Comparison of ENCODE assay signal across 10 cellular contexts in the genomic region with DNA sequence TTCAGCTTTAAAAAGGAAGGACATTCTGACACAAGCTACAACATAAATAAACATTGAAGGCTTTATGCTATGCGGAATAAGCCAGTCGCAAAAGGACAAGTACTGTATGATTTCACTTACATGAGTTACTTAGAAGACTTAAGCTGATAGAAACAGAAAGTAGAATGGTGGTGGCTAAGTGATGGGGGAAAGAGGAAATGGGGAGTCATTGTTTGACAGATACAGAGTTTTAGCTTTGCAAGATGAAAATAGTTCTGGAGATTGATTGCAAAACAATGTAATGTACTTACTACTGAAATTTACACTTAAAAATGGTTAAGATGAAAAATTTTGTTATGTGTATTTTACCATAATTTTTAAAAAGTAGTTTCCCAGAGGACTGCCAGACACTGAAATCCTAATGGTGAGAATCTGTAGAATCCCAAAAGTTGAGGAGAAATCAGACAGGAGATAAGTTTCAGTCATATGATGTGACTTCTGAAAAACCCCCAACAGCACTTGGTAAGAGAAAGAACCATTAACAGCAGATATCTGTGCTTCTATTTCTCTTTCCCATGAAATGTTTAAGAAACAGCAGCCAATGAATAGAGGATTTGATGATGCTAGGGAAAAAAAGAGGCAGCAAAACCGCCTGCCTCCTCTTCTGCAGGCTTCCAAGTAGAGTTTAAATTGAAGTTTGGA. TPM values are rescaled to one million over a fixed set of nuclear protein-coding genes. Genes with fewer than 3 reads are reported as not detected.
A peak's percentile ranks its signal among the peaks of the same experiment; 100 is the strongest.
DNase-seq lines count a peak whose midpoint lies in the region; ATAC-seq lines count a peak whose summit lies in the region.
"Had no signal": no experiment of that assay in that cellular context is flagged by ENCODE, and none has a peak within 500 bp of the region (broad histone marks: within the 10 kb centered on the region; RNA-seq: fewer than 3 reads in every experiment).

No MANE protein-coding gene starts in this region.

- no peak overlapping the region for H3K27ac ChIP-seq in CD8-positive, alpha-beta memory T cell (ENCODE audit: low read depth, low read length)
- H3K27ac ChIP-seq in Karpas-422 (ENCODE audit: low read length): no peak overlapping the region
- no peak overlapping the region for H3K27ac ChIP-seq in caudate nucleus (ENCODE audit: low read depth, low read length)

- H3K27me3 Mint-ChIP-seq in CD8-positive, alpha-beta memory T cell: no peaks in the 10 kb centered on the region
- H3K27me3 Mint-ChIP-seq in T-helper 17 cell: no peaks in the 10 kb centered on the region

- no peaks in the 10 kb centered on the region for H4K20me1 ChIP-seq in Karpas-422 (ENCODE audit: insufficient read depth, low read depth, low read length)

- DNase-seq in CD8-positive, alpha-beta memory T cell: peak in 1 of 5 donors; percentile 6
- DNase-seq in T-helper 17 cell: no peak
- no peak for DNase-seq in Karpas-422
- DNase-seq in DMS114 treated with DMSO at 0.1 percent for 48 hours (lab: John Stamatoyannopoulos, UW; ENCODE audit: unreplicated experiment): no peak
- DNase-seq in caudate nucleus (lab: John Stamatoyannopoulos, UW): no peak
- DNase-seq in HAP-1 (ENCODE audit: low spot score in 2 of 2): no peak
- DNase-seq: EL, NCI-H2029 treated with DMSO at 0.1 percent for 48 hours had no signal

- H3K27me3 ChIP-seq in CD8-positive, alpha-beta memory T cell (ENCODE audit: insufficient read depth, low read length, poor library complexity, severe bottlenecking): no peaks in the 10 kb centered on the region
- no peaks in the 10 kb centered on the region for H3K27me3 ChIP-seq in Karpas-422 (ENCODE audit: low read length)
- no peaks in the 10 kb centered on the region for H3K27me3 ChIP-seq in HAP-1 (ENCODE audit: low read depth)

- in situ Hi-C loops in HAP-1 (cut with MboI; ENCODE audit: low sequenced_read_pairs): no loop called here

- H3K79me2 ChIP-seq in Karpas-422 (ENCODE audit: low read length): no peaks in the 10 kb centered on the region

- H2AFZ ChIP-seq in Karpas-422 (ENCODE audit: low read length): no peak overlapping the region

- H3K4me1 Mint-ChIP-seq in CD8-positive, alpha-beta memory T cell: peaks cover 39 to 44% (median 42%) of the 10 kb centered on the region in 3 donors
- peaks cover 24% of the 10 kb centered on the region for H3K4me1 Mint-ChIP-seq in T-helper 17 cell

- peak; percentile 99 for ATAC-seq in GM19351 (IDR thresholded peaks at IDR 0.05; ENCODE audit: unreplicated experiment)
- ATAC-seq in HG03066 (IDR thresholded peaks at IDR 0.05; ENCODE audit: low read depth, unreplicated experiment): peak; percentile 94
- ATAC-seq in T-helper 17 cell: peak; percentile 55

- CTCF ChIA-PET in CD8-positive, alpha-beta memory T cell (lab: Charles Lee): no interaction called here

- POLR2A ChIA-PET in CD8-positive, alpha-beta memory T cell (lab: Charles Lee): no interaction called here

- H3K9me2 ChIP-seq in Karpas-422 (replicated peaks; ENCODE audit: insufficient read depth, low read length): no peaks in the 10 kb centered on the region

- H3K9me3 ChIP-seq in CD8-positive, alpha-beta memory T cell (ENCODE audit: low read length): no peaks in the 10 kb centered on the region
- H3K9me3 ChIP-seq in T-helper 17 cell (ENCODE audit: control insufficient read depth, low read length, poor library complexity, severe bottlenecking): no peaks in the 10 kb centered on the region
- no peaks in the 10 kb centered on the region for H3K9me3 ChIP-seq in Karpas-422 (ENCODE audit: low read length)
- H3K9me3 ChIP-seq in HAP-1: no peaks in the 10 kb centered on the region

- no peaks in the 10 kb centered on the region for H3K36me3 Mint-ChIP-seq in CD8-positive, alpha-beta memory T cell
- H3K36me3 Mint-ChIP-seq in T-helper 17 cell (ENCODE audit: low read depth): no peaks in the 10 kb centered on the region

- peak overlapping the region in 3 of 7 donors; percentile 0 to 25 (median 0) for H3K4me3 Mint-ChIP-seq in CD8-positive, alpha-beta memory T cell
- no peak overlapping the region for H3K4me3 Mint-ChIP-seq in T-helper 17 cell

- peaks cover 38% of the 10 kb centered on the region for H3K4me1 ChIP-seq in CD8-positive, alpha-beta memory T cell (ENCODE audit: insufficient read depth, low read length)
- no peaks in the 10 kb centered on the region for H3K4me1 ChIP-seq in Karpas-422 (ENCODE audit: low read length)
- H3K4me1 ChIP-seq in HAP-1: no peaks in the 10 kb centered on the region

- no peaks in the 10 kb centered on the region for H3K36me3 ChIP-seq in CD8-positive, alpha-beta memory T cell (ENCODE audit: insufficient read depth, low read length)
- H3K36me3 ChIP-seq in Karpas-422 (ENCODE audit: insufficient read depth, low read length): no peaks in the 10 kb centered on the region
- H3K36me3 ChIP-seq in HAP-1 (replicated peaks): no peaks in the 10 kb centered on the region

- no peak overlapping the region for H3K4me3 ChIP-seq in CD8-positive, alpha-beta memory T cell (ENCODE audit: low read length)
- H3K4me3 ChIP-seq in Karpas-422 (ENCODE audit: low read length): no peak overlapping the region
- no peak overlapping the region for H3K4me3 ChIP-seq in HAP-1

- no peak overlapping the region for H3K4me2 ChIP-seq in Karpas-422 (ENCODE audit: low read depth, low read length, poor library complexity, severe bottlenecking)

- H3K9ac ChIP-seq in Karpas-422 (ENCODE audit: low read length): no peak overlapping the region

- H3K9me3 Mint-ChIP-seq in CD8-positive, alpha-beta memory T cell: no peaks in the 10 kb centered on the region

- peak overlapping the region in 5 of 8 donors; percentile 1 to 14 (median 6) for H3K27ac Mint-ChIP-seq in CD8-positive, alpha-beta memory T cell
- H3K27ac Mint-ChIP-seq in T-helper 17 cell: no peak overlapping the region

RNA-seq across cellular contexts. Expression of a gene that starts 16.6 kb away (rescaled TPM):
- total RNA-seq in CD8-positive, alpha-beta memory T cell: not detected
- polyA plus RNA-seq in CD8-positive, alpha-beta memory T cell: not detected
- not detected for total RNA-seq in T-helper 17 cell
- not detected in 2 replicates for total RNA-seq in Karpas-422 (2014; rRNA removed; shearing (Covaris generic); ENCODE audit: low replicate concordance)

RNA-seq across cellular contexts. Expression of a gene that starts 22.5 kb away (rescaled TPM):
- not detected for total RNA-seq in CD8-positive, alpha-beta memory T cell
- not detected for polyA plus RNA-seq in CD8-positive, alpha-beta memory T cell
- 1 to 10 TPM in 1 of 2 donors, under 1 TPM in 1; 0.37 to 4.6 TPM for total RNA-seq in T-helper 17 cell
- not detected in 2 replicates for total RNA-seq in Karpas-422 (2014; rRNA removed; shearing (Covaris generic); ENCODE audit: low replicate concordance)

RNA-seq across cellular contexts. Expression of a gene that starts 50.2 kb away (rescaled TPM):
- not detected for total RNA-seq in CD8-positive, alpha-beta memory T cell
- not detected for polyA plus RNA-seq in CD8-positive, alpha-beta memory T cell
- 10 to 100 TPM in 1 of 2 donors, under 1 TPM in 1; 0.94 to 21.1 TPM for total RNA-seq in T-helper 17 cell
- total RNA-seq in Karpas-422 (2014; rRNA removed; shearing (Covaris generic); ENCODE audit: low replicate concordance): not detected in 2 replicates
